In genomic region chr3:192821161-192821560, GRCh38 we compare ENCODE assay signal across 25 cellular contexts.
"Had no signal": no experiment of that assay in that cellular context is flagged by ENCODE, and none has a peak within 500 bp of the region (broad histone marks: within the 10 kb centered on the region; RNA-seq: fewer than 3 reads in every experiment).

No MANE protein-coding gene starts in this region.

- H3K9me3 ChIP-seq: MG63, SJSA1 had no signal

- H3K27ac ChIP-seq: SJSA1, SK-N-MC had no signal

- H3K36me3 ChIP-seq: MG63, SJSA1 had no signal

- H3K4me3 ChIP-seq: MG63, SJSA1, SK-N-MC had no signal

- ATAC-seq: HepG2 had no signal

- DNase-seq: IMR-90, Karpas-422, KG1, MG63, NCI-H1092, NCI-H1105 treated with DMSO at 0.1 percent for 48 hours, NCI-H1417 treated with DMSO at 0.1 percent for 48 hours, NCI-H146, NCI-H1694 treated with DMSO at 0.1 percent for 48 hours, NCI-H1930, NCI-H2081 treated with DMSO at 0.1 percent for 48 hours, NCI-H2171, NCI-H226, NCI-H446, NCI-H510A, NCI-H524 treated with DMSO at 0.1 percent for 48 hours, NCI-H69, NCI-H774, Right ventricle myocardium superior, RPMI8226, SIG-M5 had no signal

- FAIRE-seq: HepG2, RCC 7860 had no signal

- H3K27me3 ChIP-seq: MG63, SJSA1 had no signal
